ENCODE assay signal across 1 cellular context in genomic region chr17:18087610-18088491, GRCh38.
A peak's percentile ranks its signal among the peaks of the same experiment; 100 is the strongest.
TF ChIP-seq lines count a peak whose summit lies in the region.

Gene DRG2 (plus strand): TSS chr17:18087948. CDS start chr17:18088024, 76 bp downstream.

TF ChIP-seq in K562, 482 proteins besides CTCF, POLR2A, EP300 and RAD21 (continued from another document and continues in another):
- TF ChIP-seq ZNF511 (CRISPR knock-in tag; IDR thresholded peaks at IDR 0.05) (peak; percentile 22; the same call in 1 of the 2 replicates), PHF8 (IDR thresholded peaks at IDR 0.05; ENCODE audit: borderline replicate concordance, low read length) (peak; percentile 85; the same call in 1 of the 2 replicates), LEF1 (IDR thresholded peaks at IDR 0.05) (no peak), SNAPC5 (CRISPR knock-in tag; IDR thresholded peaks at IDR 0.05) (no peak), ZNF232 (CRISPR knock-in tag; IDR thresholded peaks at IDR 0.05) (no peak), CBX2 (IDR thresholded peaks at IDR 0.05; ENCODE audit: insufficient read depth, low read length, poor library complexity, severe bottlenecking) (no peak), MEF2A (IDR thresholded peaks at IDR 0.05; ENCODE audit: control insufficient read depth, low read depth, low read length) (0 out of 2 replicates have a peak, but pooled peaks have one; percentile 22), ZNF586 (CRISPR knock-in tag; conservative IDR thresholded peaks at IDR 0.05) (no peak), NCOR1 (IDR thresholded peaks at IDR 0.05) (peak; percentile 42; the same call in 1 of the 2 replicates), CREM (IDR thresholded peaks at IDR 0.05; ENCODE audit: low read depth) (peak; percentile 80), POLR2B (IDR thresholded peaks at IDR 0.05; ENCODE audit: low read depth, partially characterized antibody) (peak; percentile 59), E2F5 (CRISPR knock-in tag; IDR thresholded peaks at IDR 0.05) (no peak), ZNF583 (CRISPR knock-in tag; IDR thresholded peaks at IDR 0.05) (no peak), NFE2 (IDR thresholded peaks at IDR 0.05; ENCODE audit: low read depth) (0 out of 2 replicates have a peak, but pooled peaks have one; percentile 4), TARDBP (IDR thresholded peaks at IDR 0.05) (peak; percentile 75; the same call in 1 of the 2 replicates), ZZZ3 (IDR thresholded peaks at IDR 0.05) (no peak), PATZ1 (CRISPR knock-in tag; IDR thresholded peaks at IDR 0.05; ENCODE audit: borderline replicate concordance) (no peak), ZNF75A (CRISPR knock-in tag; IDR thresholded peaks at IDR 0.05) (no peak), TAL1 (IDR thresholded peaks at IDR 0.05) (peak; percentile 5; the same call in 1 of the 2 replicates), E2F1 (CRISPR knock-in tag; IDR thresholded peaks at IDR 0.05) (peak; percentile 52; the same call in 1 of the 2 replicates), NFIC (IDR thresholded peaks at IDR 0.05) (peak; percentile 56), GABPA (tag; conservative IDR thresholded peaks at IDR 0.05; ENCODE audit: low read depth) (peak; percentile 97), PCBP1 (IDR thresholded peaks at IDR 0.05; ENCODE audit: low read depth, low read length, poor library complexity, severe bottlenecking) (peak; percentile 27), RFX7 (CRISPR knock-in tag; IDR thresholded peaks at IDR 0.05) (no peak), TAF7 (tag; IDR thresholded peaks at IDR 0.05) (peak; percentile 74), TBP (optimal IDR thresholded peaks at IDR 0.05; ENCODE audit: low read depth, low read length) (peak; percentile 95), MAFF (IDR thresholded peaks at IDR 0.05; ENCODE audit: low read length) (no peak), TAF15 (IDR thresholded peaks at IDR 0.05; ENCODE audit: low read depth, low read length) (no peak), KLF16 (IDR thresholded peaks at IDR 0.05) (no peak), NRF1 (conservative IDR thresholded peaks at IDR 0.05 in 1 of 2, IDR thresholded peaks at IDR 0.05 in 1 of 2) (peak; percentile 39 to 50; a peak in 3 of 4 replicates), ZNF592 (IDR thresholded peaks at IDR 0.05) (peak; percentile 69; the same call in 1 of the 2 replicates), NFXL1 (CRISPR knock-in tag; IDR thresholded peaks at IDR 0.05) (no peak), KAT7 (CRISPR knock-in tag; IDR thresholded peaks at IDR 0.05; ENCODE audit: borderline replicate concordance) (peak; percentile 90), HES1 (IDR thresholded peaks at IDR 0.05; ENCODE audit: low read depth) (no peak), ZKSCAN1 (IDR thresholded peaks at IDR 0.05; ENCODE audit: low read depth, low read length) (peak; percentile 66), KDM4B (IDR thresholded peaks at IDR 0.05; ENCODE audit: borderline replicate concordance in 2 of 2, low read depth in 1 of 2) (peak in 1 of 2 experiments; percentile 82; a peak in 1 of 4 replicates), GMEB1 (CRISPR knock-in tag; IDR thresholded peaks at IDR 0.05) (peak; percentile 74), HDAC8 (tag; IDR thresholded peaks at IDR 0.05) (no peak), STAT5B (CRISPR knock-in tag; IDR thresholded peaks at IDR 0.05) (no peak), SIN3A (IDR thresholded peaks at IDR 0.05; ENCODE audit: borderline replicate concordance in 2 of 2, control insufficient read depth in 1 of 2, low read depth in 2 of 2, low read length in 2 of 2) (peak; percentile 62 to 85; a peak in 1 of 4 replicates), ZSCAN29 (IDR thresholded peaks at IDR 0.05) (no peak), HSF4 (CRISPR knock-in tag; IDR thresholded peaks at IDR 0.05; ENCODE audit: borderline replicate concordance) (no peak), GATAD2A (IDR thresholded peaks at IDR 0.05) (peak; percentile 64; the same call in 1 of the 2 replicates), ZNF830 (CRISPR knock-in tag; IDR thresholded peaks at IDR 0.05) (no peak), KLF6 (CRISPR knock-in tag; IDR thresholded peaks at IDR 0.05; ENCODE audit: borderline replicate concordance) (peak; percentile 52; the same call in 1 of the 2 replicates), AFF1 (IDR thresholded peaks at IDR 0.05; ENCODE audit: low read depth in 1 of 2, partially characterized antibody in 2 of 2) (peak in 1 of 2 experiments; percentile 38), HOMEZ (CRISPR knock-in tag; IDR thresholded peaks at IDR 0.05) (no peak), NCOA4 (IDR thresholded peaks at IDR 0.05; ENCODE audit: partially characterized antibody) (no peak), MTA2 (IDR thresholded peaks at IDR 0.05; ENCODE audit: low read depth) (no peak), CEBPG (CRISPR knock-in tag; IDR thresholded peaks at IDR 0.05) (no peak), CEBPG (tag; conservative IDR thresholded peaks at IDR 0.05 in 1 of 2, IDR thresholded peaks at IDR 0.05 in 1 of 2) (no peak), PHF20 (IDR thresholded peaks at IDR 0.05; ENCODE audit: partially characterized antibody) (peak; percentile 87), POLR3G (IDR thresholded peaks at IDR 0.05; ENCODE audit: extremely low read depth, insufficient read length, insufficient replicate concordance) (no peak)
